Comparison of ENCODE assay signal across 14 cellular contexts in genomic region chr6:159953091-159953581, GRCh38. TPM values are rescaled to one million over a fixed set of nuclear protein-coding genes. Genes with fewer than 3 reads are reported as not detected.
DNase-seq lines count a peak whose midpoint lies in the region; ATAC-seq, FAIRE-seq and TF ChIP-seq lines count a peak whose summit lies in the region.
"Had no signal": no experiment of that assay in that cellular context is flagged by ENCODE, and none has a peak within 500 bp of the region (broad histone marks: within the 10 kb centered on the region; RNA-seq: fewer than 3 reads in every experiment).

No MANE protein-coding gene starts in this region.

- no peak overlapping the region for H3K27ac Mint-ChIP-seq in osteocyte (ENCODE audit: unreplicated experiment)

- intact Hi-C loops in Right ventricle myocardium inferior (cut with DNase I) (no loop called here), cardiac septum (cut with DNase I) (no loop called here), endothelial cell of umbilical vein (cut with micrococcal nuclease) (no loop called here)

- H3K9ac ChIP-seq in endothelial cell of umbilical vein (replicated peaks; ENCODE audit: extremely low read depth, insufficient read depth, low read length) (no peak overlapping the region), mesenchymal stem cell (ENCODE audit: low read length) (peak overlapping the region; percentile 44)

- H3K36me3 ChIP-seq in endothelial cell of umbilical vein (ENCODE audit: control insufficient read depth in 2 of 2, extremely low read depth in 1 of 2, insufficient read depth in 2 of 2, low read length in 2 of 2) (no peaks in the 10 kb centered on the region), mesenchymal stem cell (ENCODE audit: control insufficient read depth in 1 of 2, insufficient read depth in 2 of 2, low read depth in 1 of 2, low read length in 2 of 2) (no peaks in the 10 kb centered on the region)
- H3K36me3 ChIP-seq: tibial nerve had no signal

- no peaks in the 10 kb centered on the region for H3K9me3 Mint-ChIP-seq in osteocyte (ENCODE audit: unreplicated experiment)

- H2BK12ac ChIP-seq in mesenchymal stem cell (ENCODE audit: low read length in 2 of 2): peak overlapping the region in 1 of 2 experiments; percentile 75

- peak; percentile 80 for DNase-seq in Right ventricle myocardium inferior (ENCODE audit: missing footprints)
- no peak for DNase-seq in cardiac septum (ENCODE audit: low spot score)
- DNase-seq in endothelial cell of umbilical vein (ENCODE audit: low read depth, low spot score): peak; percentile 21
- DNase-seq in mesenchymal stem cell: peak; percentile 90
- no peak for DNase-seq in effector CD4-positive, alpha-beta T cell
- no peak for DNase-seq in osteocyte (ENCODE audit: extremely low spot score, unreplicated experiment)
- no peak for DNase-seq in stimulated activated naive CD4-positive, alpha-beta T cell (lab: John Stamatoyannopoulos, UW)
- DNase-seq: activated T-cell treated with anti-CD3 and anti-CD28 coated beads, Interleukin-2, amount 50 U/mL, for 1 hour; islet precursor cell; T-helper 2 cell had no signal

- H4K8ac ChIP-seq in mesenchymal stem cell (ENCODE audit: low read length): no peak overlapping the region

- H4K20me1 ChIP-seq in endothelial cell of umbilical vein (replicated peaks; ENCODE audit: control insufficient read depth, extremely low read depth, insufficient read depth, low read length): no peaks in the 10 kb centered on the region

- no peak overlapping the region for H3K27ac ChIP-seq in endothelial cell of umbilical vein (ENCODE audit: insufficient read depth, low read depth, low read length)
- no peak overlapping the region for H3K27ac ChIP-seq in mesenchymal stem cell (ENCODE audit: low read length, poor library complexity, severe bottlenecking)

- no peaks in the 10 kb centered on the region for H3K36me3 Mint-ChIP-seq in osteocyte (ENCODE audit: unreplicated experiment)

- ATAC-seq in Right ventricle myocardium inferior (peak; percentile 65), HG03095 (IDR thresholded peaks at IDR 0.05; ENCODE audit: unreplicated experiment) (no peak)

- CTCF ChIA-PET in endothelial cell of umbilical vein (lab: Charles Lee): interaction anchor here (0.9 kb wide), 1 partner anchor 15 kb away, joined by 3 read pairs; no protein-coding TSS in a partner anchor

- H3K23ac ChIP-seq in mesenchymal stem cell (ENCODE audit: low read length in 2 of 2): peak overlapping the region in 1 of 2 experiments; percentile 70

- H3K9me3 ChIP-seq in endothelial cell of umbilical vein (replicated peaks; ENCODE audit: control insufficient read depth, insufficient read depth, low read length) (no peaks in the 10 kb centered on the region), mesenchymal stem cell (ENCODE audit: control insufficient read depth, low read length) (no peaks in the 10 kb centered on the region)
- H3K9me3 ChIP-seq: tibial nerve had no signal

- no peaks in the 10 kb centered on the region for H3K79me1 ChIP-seq in mesenchymal stem cell (replicated peaks; ENCODE audit: low read length, poor library complexity, severe bottlenecking)

- peaks cover 7% of the 10 kb centered on the region for H3K27me3 Mint-ChIP-seq in osteocyte (ENCODE audit: unreplicated experiment)

- H3K4me2 ChIP-seq in endothelial cell of umbilical vein (ENCODE audit: insufficient read depth, low read length) (no peak overlapping the region), mesenchymal stem cell (ENCODE audit: low read length, poor library complexity, severe bottlenecking) (no peak overlapping the region)

- no peak overlapping the region for H2BK120ac ChIP-seq in mesenchymal stem cell (ENCODE audit: low read depth, low read length)

- H3K27me3 ChIP-seq in endothelial cell of umbilical vein (ENCODE audit: control insufficient read depth in 2 of 2, insufficient read depth in 2 of 2, low read length in 2 of 2) (no peaks in the 10 kb centered on the region), mesenchymal stem cell (ENCODE audit: control insufficient read depth in 1 of 2, insufficient read depth in 1 of 2, low read length in 2 of 2) (peaks cover 0 to 3% of the 10 kb centered on the region in 2 experiments)
- H3K27me3 ChIP-seq: tibial nerve had no signal

- TF ChIP-seq POLR2A in endothelial cell of umbilical vein (IDR thresholded peaks at IDR 0.05; ENCODE audit: low read depth, low read length): no peak

- no peaks in the 10 kb centered on the region for H3K79me2 ChIP-seq in endothelial cell of umbilical vein (ENCODE audit: control insufficient read depth, insufficient read depth, low read length)

- no peak overlapping the region for H2BK15ac ChIP-seq in mesenchymal stem cell (ENCODE audit: low read depth, poor library complexity, severe bottlenecking)

- no peak overlapping the region for H2BK5ac ChIP-seq in mesenchymal stem cell (ENCODE audit: low read depth, low read length, poor library complexity, severe bottlenecking)

- H3K4me3 ChIP-seq in endothelial cell of umbilical vein (replicated peaks in 1 of 3; ENCODE audit: insufficient read depth in 1 of 3, low read depth in 1 of 3, low read length in 3 of 3): no peak overlapping the region
- H3K4me3 ChIP-seq in mesenchymal stem cell (ENCODE audit: insufficient read depth in 1 of 2, low read depth in 1 of 2, low read length in 2 of 2): no peak overlapping the region
- H3K4me3 ChIP-seq: tibial nerve had no signal

- FAIRE-seq in endothelial cell of umbilical vein (lab: Jason Lieb, UNC): no peak
- FAIRE-seq: colon, GM12892 had no signal

- 68% methylated on average over 8 of the region's 8 CpGs for WGBS in mesenchymal stem cell

- no peaks in the 10 kb centered on the region for H3K9me1 ChIP-seq in endothelial cell of umbilical vein (replicated peaks; ENCODE audit: control insufficient read depth, extremely low read depth, insufficient read depth, low read length)

- BruUV-seq in endothelial cell of umbilical vein (replicated peaks; lab: Mats Ljungman, UMichigan): no TSS peak

- no peak overlapping the region for H3K4me3 Mint-ChIP-seq in osteocyte (ENCODE audit: unreplicated experiment)

- TF ChIP-seq CTCF in endothelial cell of umbilical vein (IDR thresholded peaks at IDR 0.05; ENCODE audit: extremely low read depth in 1 of 2, insufficient read depth in 1 of 2, low read depth in 1 of 2, low read length in 2 of 2) (no peak), osteocyte (IDR thresholded peaks at IDR 0.05) (no peak)

- H3K4me1 ChIP-seq in endothelial cell of umbilical vein (ENCODE audit: control insufficient read depth, extremely low read depth, insufficient read depth, low read length) (no peaks in the 10 kb centered on the region), mesenchymal stem cell (ENCODE audit: control insufficient read depth, insufficient read depth, low read depth, low read length) (peaks cover 10% of the 10 kb centered on the region)

- peak overlapping the region in 1 of 2 experiments; percentile 84 for H3K4ac ChIP-seq in mesenchymal stem cell (ENCODE audit: low read depth in 1 of 2, low read length in 2 of 2)

- dilution Hi-C loops in endothelial cell of umbilical vein (cut with MboI; ENCODE audit: extremely low pct_ligation_motif_present, low sequenced_read_pairs): no loop called here

- H3K18ac ChIP-seq in mesenchymal stem cell (ENCODE audit: low read depth in 1 of 2, low read length in 2 of 2): peak overlapping the region in 1 of 2 experiments; percentile 91

- peak overlapping the region; percentile 71 for H4K91ac ChIP-seq in mesenchymal stem cell (ENCODE audit: low read length)

- H2AK5ac ChIP-seq in mesenchymal stem cell (ENCODE audit: low read length, severe bottlenecking): no peak overlapping the region

- POLR2A ChIA-PET in endothelial cell of umbilical vein (lab: Charles Lee): no interaction called here

- H3K14ac ChIP-seq in mesenchymal stem cell (ENCODE audit: low read length in 2 of 2): no peak overlapping the region

- peaks cover 7% of the 10 kb centered on the region for H3K4me1 Mint-ChIP-seq in osteocyte (ENCODE audit: unreplicated experiment)

- H2AFZ ChIP-seq in endothelial cell of umbilical vein (ENCODE audit: low read depth, low read length) (no peak overlapping the region), mesenchymal stem cell (ENCODE audit: low read depth, low read length) (no peak overlapping the region)

TF ChIP-seq in endothelial cell of umbilical vein, 7 proteins besides CTCF, POLR2A, EP300 and RAD21:
- TF ChIP-seq POLR2AphosphoS5 (IDR thresholded peaks at IDR 0.05; ENCODE audit: insufficient read depth, low read depth, low read length) (no peak), FOS (IDR thresholded peaks at IDR 0.05; ENCODE audit: borderline replicate concordance, insufficient read depth, low read length) (no peak), GATA2 (IDR thresholded peaks at IDR 0.05; ENCODE audit: insufficient read depth, insufficient read length, low read depth, low read length) (no peak), JUN (IDR thresholded peaks at IDR 0.05; ENCODE audit: borderline replicate concordance, insufficient read depth, insufficient read length, low read depth) (no peak), MAX (IDR thresholded peaks at IDR 0.05; ENCODE audit: insufficient read depth, insufficient read length) (no peak), EZH2 (IDR thresholded peaks at IDR 0.05; ENCODE audit: borderline replicate concordance, low read depth, low read length, severe bottlenecking) (no peak), MYC (IDR thresholded peaks at IDR 0.05; ENCODE audit: low read depth, low read length) (no peak)
TF ChIP-seq in endothelial cell of umbilical vein: peak in this region for 0.

RNA-seq across cellular contexts. Expression of gene IGF2R, which starts 15.7 kb away (rescaled TPM):
- total RNA-seq in Right ventricle myocardium inferior (63.1 TPM), cardiac septum (54.6 TPM), endothelial cell of umbilical vein (59.7 and 60.2 TPM in 2 replicates), osteocyte (196 and 218 TPM in 2 replicates)
- polyA plus RNA-seq in endothelial cell of umbilical vein: 11.3 and 16.3 TPM in 2 replicates
- polyA plus RNA-seq in endothelial cell of umbilical vein (2011; cell fraction: cytosol; rRNA removed): 16.8 and 16.9 TPM in 2 replicates
- polyA plus RNA-seq in endothelial cell of umbilical vein (2011; cell fraction: nucleus; rRNA removed): 29.3 and 33.9 TPM in 2 replicates
- 35.0 and 39.8 TPM in 2 replicates for polyA plus RNA-seq in endothelial cell of umbilical vein (2012)
- 86.9 and 104 TPM in 2 replicates for polyA minus RNA-seq in endothelial cell of umbilical vein
- 14.3 TPM for polyA minus RNA-seq in endothelial cell of umbilical vein (2011; cell fraction: cytosol; rRNA and poly(A)+ RNA removed)
- polyA minus RNA-seq in endothelial cell of umbilical vein (2011; cell fraction: nucleus; rRNA and poly(A)+ RNA removed): 71.1 and 81.1 TPM in 2 replicates
- polyA plus RNA-seq in mesenchymal stem cell (2013, experiment 1 of 2): 109 TPM
- polyA plus RNA-seq in mesenchymal stem cell (2013, experiment 2 of 2): 99.8 TPM

Comparison
In these comparisons a context has a peak if more than half of its experiments do, and no peak if none do; other contexts are left out.
1. DNase-seq: peak in Right ventricle myocardium inferior (single experiment), endothelial cell of umbilical vein (single experiment) and mesenchymal stem cell (single experiment); none in cardiac septum (single experiment), effector CD4-positive, alpha-beta T cell (single experiment), osteocyte (single experiment) and stimulated activated naive CD4-positive, alpha-beta T cell (0 of 6).